Comparison of ENCODE assay signal across 8 cellular contexts in the genomic region with DNA sequence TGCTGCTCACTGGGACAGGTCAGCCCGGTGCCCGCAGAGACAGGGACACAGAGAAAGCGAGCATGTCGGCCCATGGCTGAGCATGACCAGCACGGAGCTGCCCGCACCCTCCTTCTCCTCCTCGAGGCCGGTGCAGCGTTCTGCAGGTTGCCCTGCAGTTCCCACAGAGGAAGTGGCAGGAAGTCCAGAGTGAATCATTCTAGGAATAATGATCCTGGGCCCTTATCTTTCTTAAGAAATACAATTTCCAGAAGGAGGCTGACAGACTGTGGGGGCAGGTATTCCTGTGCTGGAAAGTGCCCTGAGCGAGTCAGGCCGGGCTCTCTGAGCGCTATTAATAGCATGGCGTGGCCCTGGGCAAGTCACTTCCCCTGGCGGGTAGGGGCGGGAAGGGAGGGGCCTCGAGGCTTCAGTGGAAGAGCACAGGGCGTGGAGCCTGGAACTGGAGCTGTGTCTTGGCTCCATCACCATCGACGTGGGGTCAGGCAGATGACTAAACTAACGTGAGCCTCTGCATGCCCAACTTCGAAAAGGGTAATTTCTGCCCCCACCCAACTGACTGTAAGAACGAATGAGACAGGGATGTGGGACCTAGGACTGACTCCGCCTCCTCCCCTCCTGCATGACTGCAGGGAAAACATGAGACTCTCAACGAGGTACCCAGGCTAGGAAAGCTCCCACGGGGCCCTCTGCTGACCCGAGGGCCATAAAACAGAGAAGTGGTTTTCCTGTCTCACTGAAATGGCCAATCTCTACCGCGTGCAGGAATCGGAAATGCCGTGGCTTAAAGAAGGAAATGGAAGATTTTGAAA.
DNase-seq lines count a peak whose midpoint lies in the region; ATAC-seq lines count a peak whose summit lies in the region.

No MANE protein-coding gene starts in this region.

- peak in 2 of 3 experiments; percentile 17 to 84 for DNase-seq in NCI-H1417 (lab: John Stamatoyannopoulos, UW)
- DNase-seq in NCI-H1417 treated with DMSO at 0.1 percent for 48 hours (lab: John Stamatoyannopoulos, UW) = no peak
- DNase-seq in SIG-M5 (lab: John Stamatoyannopoulos, UW) = peak; percentile 44
- peak; percentile 95 for DNase-seq in amniotic epithelial cell (ENCODE audit: low read depth)
- peak; percentile 92 for DNase-seq in hepatic stellate cell (ENCODE audit: low spot score)
- DNase-seq in stimulated activated CD4-positive, alpha-beta T cell treated with anti-CD3 and anti-CD28 coated beads, Interleukin-12 subunit alpha, Interleukin-12 subunit beta, amount 100 ng/mL, for 48 hours (ENCODE audit: low read depth in 2 of 3, low spot score in 1 of 3) = peak; percentile 63 to 67 (median 65)
- no peak for DNase-seq in NCI-H1694 treated with DMSO at 0.1 percent for 48 hours (lab: John Stamatoyannopoulos, UW)

- ATAC-seq in HG02678 (IDR thresholded peaks at IDR 0.05; ENCODE audit: unreplicated experiment) = no peak

Comparison
In these comparisons a context has a peak if more than half of its experiments do, and no peak if none do; other contexts are left out.
1. DNase-seq: peak in NCI-H1417 (2 of 3), SIG-M5 (single experiment), amniotic epithelial cell (single experiment), hepatic stellate cell (single experiment) and stimulated activated CD4-positive, alpha-beta T cell treated with anti-CD3 and anti-CD28 coated beads, Interleukin-12 subunit alpha, Interleukin-12 subunit beta, amount 100 ng/mL, for 48 hours (3 of 3); none in NCI-H1417 treated with DMSO at 0.1 percent for 48 hours (single experiment) and NCI-H1694 treated with DMSO at 0.1 percent for 48 hours (single experiment).